In genomic region chr5:120473332-120473731, GRCh38 we compare ENCODE assay signal across 23 cellular contexts. TPM values are rescaled to one million over a fixed set of nuclear protein-coding genes. Genes with fewer than 3 reads are reported as not detected.
"Had no signal": no experiment of that assay in that cellular context is flagged by ENCODE, and none has a peak within 500 bp of the region (broad histone marks: within the 10 kb centered on the region; RNA-seq: fewer than 3 reads in every experiment).

No MANE protein-coding gene starts in this region.

- H3K27me3 Mint-ChIP-seq: stimulated activated naive CD8-positive, alpha-beta T cell treated with anti-CD3 and anti-CD28 coated beads, Interleukin-15, amount 100 ng/mL, for 72 hours had no signal

- H3K9me3 ChIP-seq: heart right ventricle, lower lobe of right lung, pancreas, right lobe of liver, suprapubic skin, transverse colon, upper lobe of right lung had no signal

- ATAC-seq: heart right ventricle; left colon; left ventricle myocardium superior; lower lobe of right lung; naive thymus-derived CD8-positive, alpha-beta T cell; pancreas; right lobe of liver; stimulated activated naive B cell treated with anti-CD40 and anti-IgM and Interleukin-4, amounts not matched to agents 10 μg/mL and 1 μg/mL and 100 μg/mL, for 72 hours; stimulated activated naive CD8-positive, alpha-beta T cell treated with anti-CD3 and anti-CD28 coated beads, Interleukin-15, amount 100 ng/mL, for 72 hours; upper lobe of right lung had no signal

- H3K27ac Mint-ChIP-seq: nephron progenitor cell; stimulated activated naive B cell treated with anti-CD40 and anti-IgM and Interleukin-4, amounts not matched to agents 10 μg/mL and 1 μg/mL and 100 μg/mL, for 72 hours; stimulated activated naive CD8-positive, alpha-beta T cell treated with anti-CD3 and anti-CD28 coated beads, Interleukin-15, amount 100 ng/mL, for 72 hours had no signal

- H3K9me3 Mint-ChIP-seq: nephron progenitor cell; stimulated activated naive B cell treated with anti-CD40 and anti-IgM and Interleukin-4, amounts not matched to agents 10 μg/mL and 1 μg/mL and 100 μg/mL, for 72 hours; stimulated activated naive CD8-positive, alpha-beta T cell treated with anti-CD3 and anti-CD28 coated beads, Interleukin-15, amount 100 ng/mL, for 72 hours had no signal

- H3K4me3 ChIP-seq: dorsolateral prefrontal cortex, heart right ventricle, lower lobe of right lung, pancreas, right lobe of liver, suprapubic skin, transverse colon, upper lobe of right lung, uterus had no signal

- H3K27me3 ChIP-seq: dorsolateral prefrontal cortex, heart right ventricle, suprapubic skin, transverse colon, upper lobe of right lung, uterus had no signal

- H3K4me3 Mint-ChIP-seq: naive thymus-derived CD8-positive, alpha-beta T cell; nephron progenitor cell; stimulated activated naive B cell treated with anti-CD40 and anti-IgM and Interleukin-4, amounts not matched to agents 10 μg/mL and 1 μg/mL and 100 μg/mL, for 72 hours; stimulated activated naive CD8-positive, alpha-beta T cell treated with anti-CD3 and anti-CD28 coated beads, Interleukin-15, amount 100 ng/mL, for 72 hours had no signal

- H3K27ac ChIP-seq: dorsolateral prefrontal cortex, heart right ventricle, lower lobe of right lung, pancreas, right lobe of liver, suprapubic skin, transverse colon, upper lobe of right lung, uterus had no signal

- H3K4me1 ChIP-seq: lower lobe of right lung, pancreas, right lobe of liver, suprapubic skin, transverse colon, upper lobe of right lung, uterus had no signal

- H3K4me1 Mint-ChIP-seq: naive thymus-derived CD8-positive, alpha-beta T cell; nephron progenitor cell; stimulated activated naive B cell treated with anti-CD40 and anti-IgM and Interleukin-4, amounts not matched to agents 10 μg/mL and 1 μg/mL and 100 μg/mL, for 72 hours; stimulated activated naive CD8-positive, alpha-beta T cell treated with anti-CD3 and anti-CD28 coated beads, Interleukin-15, amount 100 ng/mL, for 72 hours had no signal

- DNase-seq: dorsolateral prefrontal cortex; effector CD4-positive, alpha-beta T cell; glutamatergic neuron; heart right ventricle; hippocampal formation; left colon; left ventricle myocardium superior; lower lobe of right lung; naive thymus-derived CD8-positive, alpha-beta T cell; nephron progenitor cell; nucleus accumbens; pancreas; retina; right lobe of liver; small intestine; stimulated activated CD4-positive, alpha-beta T cell treated with anti-CD3 and anti-CD28 coated beads, Interleukin-15, amount 100 ng/mL, for 24 hours; stimulated activated CD4-positive, alpha-beta T cell treated with anti-CD3 and anti-CD28 coated beads, Interleukin-2, amount 100 ng/mL, for 48 hours; stimulated activated naive B cell treated with anti-CD40 and anti-IgM and Interleukin-4, amounts not matched to agents 10 μg/mL and 1 μg/mL and 100 μg/mL, for 72 hours; stimulated activated naive CD8-positive, alpha-beta T cell treated with anti-CD3 and anti-CD28 coated beads, Interleukin-15, amount 100 ng/mL, for 72 hours; transverse colon; upper lobe of right lung; uterus had no signal

- H3K36me3 Mint-ChIP-seq: naive thymus-derived CD8-positive, alpha-beta T cell; stimulated activated naive B cell treated with anti-CD40 and anti-IgM and Interleukin-4, amounts not matched to agents 10 μg/mL and 1 μg/mL and 100 μg/mL, for 72 hours had no signal

- H3K36me3 ChIP-seq: heart right ventricle, lower lobe of right lung, pancreas, right lobe of liver, suprapubic skin, transverse colon, upper lobe of right lung, uterus had no signal

RNA-seq across cellular contexts. Expression of gene PRR16, which starts 9.2 kb away (rescaled TPM):
- total RNA-seq: naive thymus-derived CD8-positive, alpha-beta T cell had no signal
- polyA plus RNA-seq: naive thymus-derived CD8-positive, alpha-beta T cell had no signal
